13 cellular contexts compared by ENCODE assay signal in the genomic region with DNA sequence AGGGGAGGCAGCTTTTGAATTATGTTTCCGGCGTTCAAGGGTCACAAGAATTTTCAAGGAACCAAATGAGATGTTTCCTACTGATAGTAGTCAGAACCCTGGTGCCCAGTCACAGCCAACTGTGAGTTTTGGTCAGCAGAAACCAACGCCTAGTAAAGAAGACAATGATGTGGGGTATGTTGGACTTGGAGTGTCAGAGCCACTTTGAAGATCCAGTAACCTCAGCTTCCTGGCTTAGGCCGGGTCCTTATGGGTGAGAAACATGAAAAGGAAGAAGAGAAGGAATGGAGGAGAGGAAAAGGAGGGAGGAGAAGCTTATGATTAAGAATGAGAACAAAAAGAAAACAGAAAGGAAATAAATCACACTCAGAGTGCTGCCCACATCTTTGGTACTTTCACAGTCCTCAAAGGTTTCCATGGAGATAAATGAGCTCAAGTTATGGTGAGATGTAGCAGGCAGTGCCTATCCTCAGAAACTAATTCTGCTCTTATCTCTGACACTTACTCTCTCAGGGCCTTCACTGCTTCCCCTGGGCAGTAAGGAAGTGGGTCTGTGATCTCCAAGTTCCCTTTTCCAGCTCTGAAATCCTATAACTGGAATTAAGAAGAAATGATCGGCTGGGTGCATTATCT. TPM values are rescaled to one million over a fixed set of nuclear protein-coding genes. Genes with fewer than 3 reads are reported as not detected.
DNase-seq lines count a peak whose midpoint lies in the region; ATAC-seq and TF ChIP-seq lines count a peak whose summit lies in the region.
"Had no signal": no experiment of that assay in that cellular context is flagged by ENCODE, and none has a peak within 500 bp of the region (broad histone marks: within the 10 kb centered on the region; RNA-seq: fewer than 3 reads in every experiment).

No MANE protein-coding gene starts in this region.

- peaks cover 5% of the 10 kb centered on the region for H4K20me1 ChIP-seq in neural progenitor cell (ENCODE audit: low read depth)

- H3K79me2 ChIP-seq in neural progenitor cell (ENCODE audit: low read depth): peaks cover 25% of the 10 kb centered on the region

- peak; percentile 48 for ATAC-seq in HG03175 (IDR thresholded peaks at IDR 0.05; ENCODE audit: unreplicated experiment)
- ATAC-seq in activated T-helper 17 cell treated with anti-CD3 and anti-CD28 coated beads, Interleukin-2, amount 50 U/mL, for 72 hours (replicated peaks): peak; percentile 81

- H3K27me3 ChIP-seq in neural progenitor cell: peaks cover 30% of the 10 kb centered on the region

- H3K4me2 ChIP-seq in neural progenitor cell: no peak overlapping the region

- TF ChIP-seq CTCF in neural progenitor cell (IDR thresholded peaks at IDR 0.05): no peak

- no peak overlapping the region for H3K4me3 ChIP-seq in neural progenitor cell
- H3K4me3 ChIP-seq: upper lobe of left lung had no signal

- H3K4me3 Mint-ChIP-seq in activated CD4-positive, alpha-beta T cell treated with anti-CD3 and anti-CD28 coated beads, Interleukin-2, amount 10 ng/mL, durations not matched to agents 24 days and 14 days: peak overlapping the region; percentile 30
- peak overlapping the region; percentile 88 for H3K4me3 Mint-ChIP-seq in activated T-helper 17 cell treated with anti-CD3 and anti-CD28 coated beads, Interleukin-2, amount 50 U/mL, for 72 hours
- peak overlapping the region; percentile 9 for H3K4me3 Mint-ChIP-seq in neural progenitor cell

- no peaks in the 10 kb centered on the region for H3K9me3 ChIP-seq in neural progenitor cell (ENCODE audit: low read depth)
- H3K9me3 ChIP-seq: upper lobe of left lung had no signal

- intact Hi-C loops in activated CD4-positive, alpha-beta T cell treated with anti-CD3 and anti-CD28 coated beads, Interleukin-2, amount 10 ng/mL, durations not matched to agents 24 days and 14 days (cut with micrococcal nuclease): loop anchor here (1.0 to 5.0 kb wide), 5 partner anchors 17 to 463 kb away; a partner anchor contains a TSS
- intact Hi-C loops in posterior cingulate gyrus (cut with DNase I): no loop called here

- no peaks in the 10 kb centered on the region for H3K9me3 Mint-ChIP-seq in activated CD4-positive, alpha-beta T cell treated with anti-CD3 and anti-CD28 coated beads, Interleukin-2, amount 10 ng/mL, durations not matched to agents 24 days and 14 days
- H3K9me3 Mint-ChIP-seq in activated T-helper 17 cell treated with anti-CD3 and anti-CD28 coated beads, Interleukin-2, amount 50 U/mL, for 72 hours: no peaks in the 10 kb centered on the region
- H3K9me3 Mint-ChIP-seq in neural progenitor cell: peaks cover 5% of the 10 kb centered on the region

- peaks cover 39% of the 10 kb centered on the region for H3F3A ChIP-seq in neural progenitor cell (ENCODE audit: low read depth)

- no peaks in the 10 kb centered on the region for H3K36me3 ChIP-seq in neural progenitor cell
- H3K36me3 ChIP-seq: upper lobe of left lung had no signal

- peak overlapping the region; percentile 93 for H3K27ac Mint-ChIP-seq in activated CD4-positive, alpha-beta T cell treated with anti-CD3 and anti-CD28 coated beads, Interleukin-2, amount 10 ng/mL, durations not matched to agents 24 days and 14 days
- peak overlapping the region; percentile 93 for H3K27ac Mint-ChIP-seq in activated T-helper 17 cell treated with anti-CD3 and anti-CD28 coated beads, Interleukin-2, amount 50 U/mL, for 72 hours
- no peak overlapping the region for H3K27ac Mint-ChIP-seq in neural progenitor cell

- H3K4me1 Mint-ChIP-seq in activated CD4-positive, alpha-beta T cell treated with anti-CD3 and anti-CD28 coated beads, Interleukin-2, amount 10 ng/mL, durations not matched to agents 24 days and 14 days: peaks cover 36% of the 10 kb centered on the region
- peaks cover 48% of the 10 kb centered on the region for H3K4me1 Mint-ChIP-seq in activated T-helper 17 cell treated with anti-CD3 and anti-CD28 coated beads, Interleukin-2, amount 50 U/mL, for 72 hours
- peaks cover 33% of the 10 kb centered on the region for H3K4me1 Mint-ChIP-seq in neural progenitor cell

- H3K27ac ChIP-seq in neural progenitor cell: no peak overlapping the region
- H3K27ac ChIP-seq: upper lobe of left lung had no signal

- no peaks in the 10 kb centered on the region for H3K36me3 Mint-ChIP-seq in activated CD4-positive, alpha-beta T cell treated with anti-CD3 and anti-CD28 coated beads, Interleukin-2, amount 10 ng/mL, durations not matched to agents 24 days and 14 days (ENCODE audit: low read depth)
- no peaks in the 10 kb centered on the region for H3K36me3 Mint-ChIP-seq in activated T-helper 17 cell treated with anti-CD3 and anti-CD28 coated beads, Interleukin-2, amount 50 U/mL, for 72 hours (ENCODE audit: low read depth)
- H3K36me3 Mint-ChIP-seq in neural progenitor cell: no peaks in the 10 kb centered on the region

- H2AFZ ChIP-seq in neural progenitor cell (replicated peaks): no peak overlapping the region

- no peak overlapping the region for H3K9ac ChIP-seq in neural progenitor cell

- peaks cover 32% of the 10 kb centered on the region for H3K4me1 ChIP-seq in neural progenitor cell

- DNase-seq in activated CD4-positive, alpha-beta T cell treated with anti-CD3 and anti-CD28 coated beads, Interleukin-2, amount 10 ng/mL, durations not matched to agents 24 days and 14 days: peak; percentile 73
- DNase-seq in activated CD4-positive, alpha-beta T cell treated with anti-CD3 and anti-CD28 coated beads, Interleukin-2, amount 50 U/mL, for 1 hour: no peak
- DNase-seq in neural progenitor cell (ENCODE audit: low spot score) (no peak), glomerular visceral epithelial cell (ENCODE audit: extremely low spot score) (no peak), posterior cingulate gyrus (no peak), cerebellar cortex (ENCODE audit: low spot score) (no peak)
- DNase-seq: NCI-H1048, NCI-H446 treated with DMSO at 0.1 percent for 48 hours, nucleus accumbens, SW 1271, upper lobe of left lung had no signal

- peaks cover 2% of the 10 kb centered on the region for H3K27me3 Mint-ChIP-seq in activated CD4-positive, alpha-beta T cell treated with anti-CD3 and anti-CD28 coated beads, Interleukin-2, amount 10 ng/mL, durations not matched to agents 24 days and 14 days
- H3K27me3 Mint-ChIP-seq in activated T-helper 17 cell treated with anti-CD3 and anti-CD28 coated beads, Interleukin-2, amount 50 U/mL, for 72 hours: no peaks in the 10 kb centered on the region
- peaks cover 29% of the 10 kb centered on the region for H3K27me3 Mint-ChIP-seq in neural progenitor cell (ENCODE audit: insufficient read depth, low read depth)

RNA-seq across cellular contexts. Expression of a gene that starts 2.0 kb away (rescaled TPM):
- total RNA-seq in activated CD4-positive, alpha-beta T cell treated with anti-CD3 and anti-CD28 coated beads, Interleukin-2, amount 10 ng/mL, durations not matched to agents 24 days and 14 days: 4.2 and 4.8 TPM in 2 replicates
- 1 to 10 TPM; 9.0 to 10.0 TPM for total RNA-seq in activated T-helper 17 cell treated with anti-CD3 and anti-CD28 coated beads, Interleukin-2, amount 50 U/mL, for 72 hours
- 10.4 and 11.1 TPM in 2 replicates for total RNA-seq in neural progenitor cell (ENCODE audit: low replicate concordance)

Comparison
In these comparisons a context has a peak if more than half of its experiments do, and no peak if none do; other contexts are left out.
1. H3K4me3 Mint-ChIP-seq: peak in every context shown above with its lines; median percentile 88 in activated T-helper 17 cell treated with anti-CD3 and anti-CD28 coated beads, Interleukin-2, amount 50 U/mL, for 72 hours; 30 in activated CD4-positive, alpha-beta T cell treated with anti-CD3 and anti-CD28 coated beads, Interleukin-2, amount 10 ng/mL, durations not matched to agents 24 days and 14 days; 9 in neural progenitor cell.